28 cellular contexts compared by ENCODE assay signal in genomic region chr16:49634235-49635008, GRCh38.
"Had no signal": no experiment of that assay in that cellular context is flagged by ENCODE, and none has a peak within 500 bp of the region (broad histone marks: within the 10 kb centered on the region; RNA-seq: fewer than 3 reads in every experiment).

No MANE protein-coding gene starts in this region.

- H3K4me1 ChIP-seq: pancreas, prostate gland had no signal

- H3K36me3 ChIP-seq: brain microvascular endothelial cell, left lung, pancreas, prostate gland had no signal

- H3K9me3 ChIP-seq: ascending aorta, esophagus squamous epithelium, mucosa of descending colon, pancreas, prostate gland, sigmoid colon had no signal

- H3K27me3 ChIP-seq: ascending aorta, brain microvascular endothelial cell, esophagus squamous epithelium, heart right ventricle, left lung, pancreas, sigmoid colon, tibial nerve had no signal

- H3K27ac ChIP-seq: ascending aorta, brain microvascular endothelial cell, epithelial cell of prostate, esophagus squamous epithelium, heart right ventricle, left lung, pancreas, prostate gland, sigmoid colon, tibial nerve had no signal

- ATAC-seq: heart right ventricle, left lung, mucosa of descending colon, pancreas had no signal

- H3K4me3 ChIP-seq: ascending aorta, esophagus squamous epithelium, heart right ventricle, left lung, lung, mucosa of descending colon, pancreas, prostate gland, sigmoid colon, tibial nerve had no signal

- DNase-seq: activated CD4-positive, alpha-beta memory T cell treated with anti-CD3 and anti-CD28 coated beads for 36 hours; activated CD4-positive, alpha-beta T cell treated with anti-CD3 and anti-CD28 coated beads, Interleukin-2, amount 10 ng/mL, durations not matched to agents 24 days and 14 days; activated CD4-positive, CD25-positive, alpha-beta regulatory T cell treated with anti-CD3 and anti-CD28 coated beads, Interleukin-2, amount 50 U/mL, for 72 hours; activated CD8-positive, alpha-beta memory T cell treated with anti-CD3 and anti-CD28 coated beads, Interleukin-2, amount 50 U/mL, for 48 hours; activated gamma-delta T cell; activated naive CD4-positive, alpha-beta T cell treated with anti-CD3 and anti-CD28 coated beads, Interleukin-2, amount 10 ng/mL, durations not matched to agents 7 days and 5 days; activated naive CD8-positive, alpha-beta T cell treated with anti-CD3 and anti-CD28 coated beads, Interleukin-2, amount 10 ng/mL, durations not matched to agents 7 days and 5 days; activated T-cell treated with anti-CD3 and anti-CD28 coated beads, Interleukin-2, amount 50 U/mL, for 24 hours; brain microvascular endothelial cell; caudate nucleus; effector CD4-positive, alpha-beta T cell; esophagus squamous epithelium; foreskin melanocyte; heart right ventricle; kidney glomerular epithelial cell; left lung; mucosa of descending colon; pancreas; retina; sigmoid colon; small intestine; stimulated activated CD4-positive, alpha-beta T cell treated with anti-CD3 and anti-CD28 coated beads, Interleukin-2, amount 100 ng/mL, for 24 hours; stimulated activated naive CD4-positive, alpha-beta T cell had no signal
